9 cellular contexts compared by ENCODE assay signal in the genomic region with DNA sequence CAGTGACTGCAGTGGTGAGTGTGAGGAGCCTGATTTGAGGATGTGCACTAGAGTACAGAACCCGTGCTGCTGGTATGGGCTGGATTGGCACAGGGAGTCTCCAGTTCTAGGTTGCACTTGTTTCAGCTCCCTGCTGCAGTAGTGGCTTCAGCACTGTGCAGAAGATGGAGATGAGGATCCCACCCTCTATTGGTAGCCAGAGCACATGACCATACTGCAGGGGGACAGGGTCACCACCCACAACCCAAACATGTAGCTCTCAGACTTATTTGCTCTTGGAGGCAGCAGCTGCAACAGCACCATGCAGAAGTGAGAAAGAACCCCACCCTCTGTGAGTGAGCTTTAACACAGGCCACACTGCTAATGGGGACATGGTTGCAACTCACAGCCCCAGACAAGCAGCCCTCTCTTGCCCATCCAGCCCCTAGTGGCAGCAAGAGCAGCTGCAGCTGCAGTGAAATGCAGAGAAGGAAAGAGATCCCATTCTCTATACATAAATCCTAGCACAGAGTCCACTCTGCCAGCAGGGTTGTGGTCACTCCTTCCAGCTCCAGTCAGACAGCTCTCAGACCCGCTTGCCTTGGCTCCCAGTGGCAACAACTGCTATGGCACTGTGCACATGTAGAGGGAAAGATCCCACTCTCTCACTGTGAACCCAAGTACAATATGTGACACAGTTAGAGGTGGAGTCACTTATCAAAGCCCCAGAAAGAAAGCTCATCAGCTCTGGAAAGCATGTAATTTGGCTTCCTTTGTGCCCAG. TPM values are rescaled to one million over a fixed set of nuclear protein-coding genes. Genes with fewer than 3 reads are reported as not detected.
A peak's percentile ranks its signal among the peaks of the same experiment; 100 is the strongest.
DNase-seq lines count a peak whose midpoint lies in the region; ATAC-seq, FAIRE-seq and TF ChIP-seq lines count a peak whose summit lies in the region.
"Had no signal": no experiment of that assay in that cellular context is flagged by ENCODE, and none has a peak within 500 bp of the region (broad histone marks: within the 10 kb centered on the region; RNA-seq: fewer than 3 reads in every experiment).

No MANE protein-coding gene starts in this region.

- TF ChIP-seq POLR2A in HepG2 (IDR thresholded peaks at IDR 0.05; ENCODE audit: insufficient read depth in 1 of 2, low read depth in 2 of 2, low read length in 2 of 2): no peak

- CTCF ChIA-PET in HepG2 (lab: Yijun Ruan, JAX; ENCODE audit: low intra/inter-chr PET ratio, low total read pairs): no interaction called here

- H3K4me2 ChIP-seq in HepG2 (ENCODE audit: low read depth, low read length): no peak overlapping the region

- intact Hi-C loops in HepG2 (cut with micrococcal nuclease; ENCODE audit: unreplicated experiment): no loop called here

- no peaks in the 10 kb centered on the region for H4K20me1 ChIP-seq in HepG2 (ENCODE audit: insufficient read depth, low read length)

- H3K27ac ChIP-seq in HepG2 (ENCODE audit: extremely low read length, insufficient read depth, low read length): no peak overlapping the region

- TF ChIP-seq EP300 in HepG2 (IDR thresholded peaks at IDR 0.05; ENCODE audit: low read depth in 2 of 2, low read length in 2 of 2): no peak
- no peak for TF ChIP-seq EP300 in HepG2 (CRISPR knock-in tag; IDR thresholded peaks at IDR 0.05; ENCODE audit: borderline replicate concordance)

- peak; percentile 95 for ATAC-seq in GM19397 (IDR thresholded peaks at IDR 0.05; ENCODE audit: unreplicated experiment)
- ATAC-seq in HG03175 (IDR thresholded peaks at IDR 0.05; ENCODE audit: unreplicated experiment): peak; percentile 92
- peak; percentile 99 for ATAC-seq in HepG2
- ATAC-seq in HG02840 (IDR thresholded peaks at IDR 0.05; ENCODE audit: low FRiP score, unreplicated experiment): no peak

- H3K9ac ChIP-seq in HepG2 (ENCODE audit: insufficient read depth, low read depth, low read length): no peak overlapping the region

- in situ Hi-C loops in HepG2 (cut with HindIII; ENCODE audit: extremely low pct_ligation_motif_present, low pct_unique_long_range_greater_than_20kb): no loop called here

- TF ChIP-seq CTCF in HepG2 (CRISPR knock-in tag; IDR thresholded peaks at IDR 0.05): peak; percentile 48

- no peaks in the 10 kb centered on the region for H3K79me2 ChIP-seq in HepG2 (ENCODE audit: insufficient read depth, low read length)

- TF ChIP-seq RAD21 in HepG2 (CRISPR knock-in tag; IDR thresholded peaks at IDR 0.05): no peak

- no peaks in the 10 kb centered on the region for H3K9me3 ChIP-seq in HepG2 (ENCODE audit: low read length)

- no peaks in the 10 kb centered on the region for H3K36me3 ChIP-seq in HepG2 (replicated peaks in 1 of 2; ENCODE audit: control insufficient read depth in 1 of 2, insufficient read depth in 2 of 2, low read length in 2 of 2)

- H3K4me3 ChIP-seq in HepG2 (replicated peaks in 1 of 3; ENCODE audit: insufficient read depth in 1 of 3, low read depth in 2 of 3, low read length in 3 of 3): no peak overlapping the region

- no peak overlapping the region for H2AFZ ChIP-seq in HepG2 (ENCODE audit: low read length)

- no TSS peak for BruUV-seq in HepG2 (replicated peaks; lab: Mats Ljungman, UMichigan)

- H3K27me3 ChIP-seq in HepG2 (ENCODE audit: control insufficient read depth in 1 of 2, insufficient read depth in 2 of 2, low read length in 2 of 2): no peaks in the 10 kb centered on the region

- no peaks in the 10 kb centered on the region for H3K4me1 ChIP-seq in HepG2 (ENCODE audit: insufficient read depth, low read length)

- POLR2A ChIA-PET in HepG2 (lab: Yijun Ruan, JAX): no interaction called here

- peak; percentile 81 for DNase-seq in DMS53 (lab: John Stamatoyannopoulos, UW)
- DNase-seq in SW 1271 (lab: John Stamatoyannopoulos, UW): peak; percentile 10 to 46
- peak; percentile 34 for DNase-seq in HepG2 (ENCODE audit: low spot score)
- DNase-seq in effector CD4-positive, alpha-beta T cell: no peak
- DNase-seq in CD1c-positive myeloid dendritic cell (ENCODE audit: extremely low spot score): no peak

- no peak for FAIRE-seq in HepG2 (lab: Jason Lieb, UNC)

- WGBS in HepG2 (ENCODE audit: low lambda C conversion rate): no CpG with 5 or more reads among the region's 2 CpGs

TF ChIP-seq in HepG2, 621 proteins besides CTCF, POLR2A, EP300 and RAD21:
- TF ChIP-seq YY1 (IDR thresholded peaks at IDR 0.05; ENCODE audit: insufficient read depth, insufficient replicate concordance, low read depth, low read length): no peak
- peak; percentile 30 for TF ChIP-seq CBX1 (IDR thresholded peaks at IDR 0.05; ENCODE audit: low read depth)
- TF ChIP-seq XRCC5 (optimal IDR thresholded peaks at IDR 0.05; ENCODE audit: low read length): peak; percentile 60
- TF ChIP-seq MIXL1 (CRISPR knock-in tag; IDR thresholded peaks at IDR 0.05): no peak

RNA-seq across cellular contexts. Expression of gene SCIN, which starts 51.4 kb away (rescaled TPM):
- not detected in 2 replicates for total RNA-seq in HepG2 (2016; rRNA removed; fragmentation: Illumina TruSeq; extraction: Trizol)
- not detected in 2 replicates for total RNA-seq in HepG2 (2016; cell fraction: cytosol; rRNA removed; fragmentation: Illumina TruSeq; extraction: Trizol; ENCODE audit: low read depth)
- not detected in 2 replicates for total RNA-seq in HepG2 (2016; cell fraction: insoluble cytoplasmic fraction; rRNA removed; fragmentation: Illumina TruSeq; extraction: Trizol)
- total RNA-seq in HepG2 (2016; cell fraction: membrane; rRNA removed; fragmentation: Illumina TruSeq; extraction: Trizol): not detected in 2 replicates
- total RNA-seq in HepG2 (2016; cell fraction: nucleus; rRNA removed; fragmentation: Illumina TruSeq; extraction: Trizol): not detected in 2 replicates
- polyA plus RNA-seq in HepG2 (2011; rRNA removed): not detected in 2 replicates
- not detected in 2 replicates for polyA plus RNA-seq in HepG2 (2011; cell fraction: cytosol; rRNA removed)
- not detected in 2 replicates for polyA plus RNA-seq in HepG2 (2011; cell fraction: nucleus; rRNA removed)
- not detected in 2 replicates for polyA plus RNA-seq in HepG2 (2012)
- polyA plus RNA-seq in HepG2 (2016; cell fraction: cytosol; fragmentation: Illumina TruSeq; extraction: Trizol; ENCODE audit: low read depth): not detected in 2 replicates
- not detected in 2 replicates for polyA plus RNA-seq in HepG2 (2016; cell fraction: insoluble cytoplasmic fraction; fragmentation: Illumina TruSeq; extraction: Trizol; ENCODE audit: low read depth)
- polyA plus RNA-seq in HepG2 (2016; cell fraction: membrane; fragmentation: Illumina TruSeq; extraction: Trizol; ENCODE audit: low read depth): not detected in 2 replicates
- polyA plus RNA-seq in HepG2 (2016; cell fraction: nucleus; fragmentation: Illumina TruSeq; extraction: Trizol; ENCODE audit: insufficient read depth, low read depth): not detected in 2 replicates
- polyA minus RNA-seq in HepG2 (2011; rRNA and poly(A)+ RNA removed; ENCODE audit: low replicate concordance): 0.05 TPM in 1 of 2 replicates, not detected in the other
- polyA minus RNA-seq in HepG2 (2011; cell fraction: cytosol; rRNA and poly(A)+ RNA removed): not detected in 2 replicates
- polyA minus RNA-seq in HepG2 (2011; cell fraction: nucleus; rRNA and poly(A)+ RNA removed): 0.26 TPM in 1 of 2 replicates, not detected in the other
- total RNA-seq: RPMI7951 had no signal

Comparison
In these comparisons a context has a peak if more than half of its experiments do, and no peak if none do; other contexts are left out.
1. DNase-seq: peak in DMS53 (single experiment), SW 1271 (2 of 2) and HepG2 (single experiment); none in effector CD4-positive, alpha-beta T cell (single experiment) and CD1c-positive myeloid dendritic cell (single experiment).